Comparison of ENCODE assay signal across 6 cellular contexts in genomic region chr11:65559951-65560537, GRCh38. TPM values are rescaled to one million over a fixed set of nuclear protein-coding genes. Genes with fewer than 3 reads are reported as not detected.
A peak's percentile ranks its signal among the peaks of the same experiment; 100 is the strongest.
DNase-seq lines count a peak whose midpoint lies in the region; ATAC-seq, FAIRE-seq and TF ChIP-seq lines count a peak whose summit lies in the region.

No MANE protein-coding gene starts in this region.

- H3K27me3 ChIP-seq in endodermal cell (ENCODE audit: control insufficient read depth, insufficient read depth, low read length, poor library complexity, severe bottlenecking) = peaks cover 5% of the 10 kb centered on the region
- peaks cover 0 to 18% (median 0%) of the 10 kb centered on the region in 7 donors for H3K27me3 ChIP-seq in spleen (replicated peaks in 1 of 7)

- H3K36me3 ChIP-seq in endodermal cell (ENCODE audit: control insufficient read depth, insufficient read depth, low read length) (no peaks in the 10 kb centered on the region), spleen (no peaks in the 10 kb centered on the region)

- H3K9me3 Mint-ChIP-seq in endodermal cell = no peaks in the 10 kb centered on the region

- no peak overlapping the region for H3K4me3 Mint-ChIP-seq in endodermal cell

- TF ChIP-seq CTCF in endodermal cell (conservative IDR thresholded peaks at IDR 0.05) (no peak), spleen (IDR thresholded peaks at IDR 0.05 in 8 of 11, conservative IDR thresholded peaks at IDR 0.05 in 3 of 11) (no peak)

- intact Hi-C loops in spleen (cut with DNase I; ENCODE audit: low total_unique reads) = no loop called here

- peak overlapping the region; percentile 69 for H3K27ac Mint-ChIP-seq in endodermal cell

- WGBS in endodermal cell (ENCODE audit: insufficient coverage in 1 of 2, insufficient read length in 1 of 2), 2 experiments = 63 to 73% methylated on average over 2 to 5 of the region's 5 CpGs
- WGBS in spleen, 5 donors = 52 to 90% (median 77%) methylated on average over 5 of the region's 5 CpGs

- H3K4me1 ChIP-seq in endodermal cell (ENCODE audit: control insufficient read depth, insufficient read depth, low read length) (peaks cover 14% of the 10 kb centered on the region), spleen (peaks cover 29 to 77% (median 59%) of the 10 kb centered on the region in 6 donors)

- ATAC-seq in GM21526 (IDR thresholded peaks at IDR 0.05; ENCODE audit: low FRiP score, unreplicated experiment) = no peak

- H3K36me3 Mint-ChIP-seq in endodermal cell (ENCODE audit: low read depth) = no peaks in the 10 kb centered on the region

- H3K9me3 ChIP-seq in endodermal cell (ENCODE audit: control insufficient read depth, low read length) (no peaks in the 10 kb centered on the region), spleen (no peaks in the 10 kb centered on the region)

- no peak overlapping the region for H3K27ac ChIP-seq in endodermal cell (ENCODE audit: low read depth, low read length)
- peak overlapping the region in 7 of 8 donors; percentile 22 to 91 (median 88) for H3K27ac ChIP-seq in spleen

- FAIRE-seq in GM12892 (lab: Jason Lieb, UNC) = no peak

- DNase-seq in A172 (ENCODE audit: low spot score) = peak; percentile 94
- peak; percentile 71 for DNase-seq in NCI-H2196 treated with DMSO at 0.1 percent for 48 hours (lab: John Stamatoyannopoulos, UW; ENCODE audit: unreplicated experiment)
- DNase-seq in endodermal cell = peak; percentile 74
- DNase-seq in spleen = no peak
- no peak for DNase-seq in GM12892 (ENCODE audit: insufficient read length)

- H3K4me1 Mint-ChIP-seq in endodermal cell = peaks cover 16% of the 10 kb centered on the region

- no peak overlapping the region for H3K9ac ChIP-seq in endodermal cell (ENCODE audit: extremely low read depth, low read length, poor library complexity, severe bottlenecking)

- no peak for TF ChIP-seq POLR2A in spleen (IDR thresholded peaks at IDR 0.05)
- TF ChIP-seq POLR2A in GM12892 (IDR thresholded peaks at IDR 0.05; ENCODE audit: low read depth, low read length) = no peak

- H3K4me3 ChIP-seq in endodermal cell (ENCODE audit: low read length) (no peak overlapping the region), spleen (no peak overlapping the region)

- H3K27me3 Mint-ChIP-seq in endodermal cell (ENCODE audit: insufficient read depth) = peaks cover 45% of the 10 kb centered on the region

RNA-seq across cellular contexts. Expression of gene LTBP3, which starts 1.9 kb away (rescaled TPM):
- total RNA-seq in A172 (2014; rRNA removed; shearing (Covaris generic)) = 13.2 and 25.6 TPM in 2 replicates
- total RNA-seq in endodermal cell (10 to 100 TPM; 19.7 to 24.2 TPM), spleen (100 to 1,000 TPM in 2 of 7 donors, 10 to 100 TPM in 5; 81.6 to 137 (median 95.8) TPM)
- 23.3 TPM for polyA plus RNA-seq in endodermal cell (2013, experiment 1 of 2)
- polyA plus RNA-seq in endodermal cell (2013, experiment 2 of 2) = 23.8 TPM
- polyA plus RNA-seq in spleen = 10 to 100 TPM; 20.6 to 57.0 (median 27.6) TPM
- 3.7 TPM for polyA plus RNA-seq in GM12892 (2012; ENCODE audit: missing spikeins)

RNA-seq across cellular contexts. Expression of gene ZNRD2, which starts 10.2 kb away (rescaled TPM):
- 46.9 and 57.0 TPM in 2 replicates for total RNA-seq in A172 (2014; rRNA removed; shearing (Covaris generic))
- total RNA-seq in endodermal cell (10 to 100 TPM; 32.8 to 36.5 TPM), spleen (10 to 100 TPM; 20.9 to 68.8 (median 34.4) TPM)
- 44.3 TPM for polyA plus RNA-seq in endodermal cell (2013, experiment 1 of 2)
- 45.3 TPM for polyA plus RNA-seq in endodermal cell (2013, experiment 2 of 2)
- polyA plus RNA-seq in spleen = 10 to 100 TPM; 32.6 to 49.5 (median 42.5) TPM
- 27.5 TPM for polyA plus RNA-seq in GM12892 (2012; ENCODE audit: missing spikeins)

RNA-seq across cellular contexts. Expression of gene FAM89B, which starts 12.3 kb away (rescaled TPM):
- total RNA-seq in A172 (2014; rRNA removed; shearing (Covaris generic)) = 39.2 and 62.8 TPM in 2 replicates
- total RNA-seq in endodermal cell (10 to 100 TPM; 23.3 to 24.9 TPM), spleen (10 to 100 TPM; 34.5 to 59.0 (median 48.4) TPM)
- polyA plus RNA-seq in endodermal cell (2013, experiment 1 of 2) = 52.4 TPM
- 52.7 TPM for polyA plus RNA-seq in endodermal cell (2013, experiment 2 of 2)
- 10 to 100 TPM; 43.0 to 66.1 (median 50.1) TPM for polyA plus RNA-seq in spleen
- 11.8 TPM for polyA plus RNA-seq in GM12892 (2012; ENCODE audit: missing spikeins)

RNA-seq across cellular contexts. Expression of gene EHBP1L1, which starts 15.8 kb away (rescaled TPM):
- 50.1 and 83.3 TPM in 2 replicates for total RNA-seq in A172 (2014; rRNA removed; shearing (Covaris generic))
- total RNA-seq in endodermal cell = 1 to 10 TPM; 6.2 to 9.8 TPM
- polyA plus RNA-seq in endodermal cell (2013, experiment 1 of 2) = 7.1 TPM
- polyA plus RNA-seq in endodermal cell (2013, experiment 2 of 2) = 5.5 TPM
- total RNA-seq in spleen = 100 to 1,000 TPM; 151 to 365 (median 242) TPM
- 100 to 1,000 TPM in 2 of 3 donors, 10 to 100 TPM in 1; 44.3 to 174 (median 116) TPM for polyA plus RNA-seq in spleen
- polyA plus RNA-seq in GM12892 (2012; ENCODE audit: missing spikeins) = 36.8 TPM

RNA-seq across cellular contexts. Expression of gene SCYL1, which starts 35.2 kb away (rescaled TPM):
- 65.6 and 70.6 TPM in 2 replicates for total RNA-seq in A172 (2014; rRNA removed; shearing (Covaris generic))
- total RNA-seq in endodermal cell (10 to 100 TPM; 62.9 to 67.4 TPM), spleen (100 to 1,000 TPM in 2 of 7 donors, 10 to 100 TPM in 5; 64.7 to 125 (median 77.4) TPM)
- 54.0 TPM for polyA plus RNA-seq in endodermal cell (2013, experiment 1 of 2)
- 51.0 TPM for polyA plus RNA-seq in endodermal cell (2013, experiment 2 of 2)
- polyA plus RNA-seq in spleen = 10 to 100 TPM; 52.4 to 70.6 (median 60.7) TPM
- 24.6 TPM for polyA plus RNA-seq in GM12892 (2012; ENCODE audit: missing spikeins)

Comparison
In these comparisons a context has a peak if more than half of its experiments do, and no peak if none do; other contexts are left out.
1. DNase-seq: peak in A172 (single experiment), NCI-H2196 treated with DMSO at 0.1 percent for 48 hours (single experiment) and endodermal cell (single experiment); none in spleen (single experiment) and GM12892 (single experiment).